In genomic region chr1:159957824-159958268, GRCh38 we compare ENCODE assay signal across 26 cellular contexts. TPM values are rescaled to one million over a fixed set of nuclear protein-coding genes. Genes with fewer than 3 reads are reported as not detected.
A peak's percentile ranks its signal among the peaks of the same experiment; 100 is the strongest.
DNase-seq lines count a peak whose midpoint lies in the region; ATAC-seq, FAIRE-seq and TF ChIP-seq lines count a peak whose summit lies in the region.
"Had no signal": no experiment of that assay in that cellular context is flagged by ENCODE, and none has a peak within 500 bp of the region (broad histone marks: within the 10 kb centered on the region; RNA-seq: fewer than 3 reads in every experiment).

No MANE protein-coding gene starts in this region.

- POLR2A ChIA-PET in Panc1 (lab: Charles Lee): no interaction called here

- 36 to 53% (median 50%) methylated on average over 9 of the region's 9 CpGs for WGBS in heart left ventricle, 4 donors
- WGBS in esophagus, 2 donors: 29 to 34% methylated on average over 9 of the region's 9 CpGs

- H3K4me3 ChIP-seq in heart left ventricle (no peak overlapping the region), Panc1 (ENCODE audit: low read depth in 2 of 2, low read length in 2 of 2) (no peak overlapping the region), esophagus (ENCODE audit: low read depth in 1 of 2, low read length in 2 of 2) (no peak overlapping the region), kidney (ENCODE audit: low read length in 2 of 2) (no peak overlapping the region)
- H3K4me3 ChIP-seq: thyroid gland had no signal

- H3K27me3 ChIP-seq in heart left ventricle (peaks cover 0 to 7% (median 0%) of the 10 kb centered on the region in 9 donors), Panc1 (ENCODE audit: control insufficient read depth, insufficient read depth, low read length) (peaks cover 12% of the 10 kb centered on the region), esophagus (ENCODE audit: control insufficient read depth in 1 of 2, insufficient read depth in 2 of 2, low read length in 2 of 2) (no peaks in the 10 kb centered on the region)
- H3K27me3 ChIP-seq: thyroid gland had no signal

- no TSS peak for BruUV-seq in Panc1 (replicated peaks; lab: Mats Ljungman, UMichigan)

- CTCF ChIA-PET in Panc1 (lab: Charles Lee): no interaction called here

- no peak for TF ChIP-seq CTCF in heart left ventricle (IDR thresholded peaks at IDR 0.05)
- TF ChIP-seq CTCF in Panc1 (IDR thresholded peaks at IDR 0.05): no peak
- TF ChIP-seq CTCF in kidney (IDR thresholded peaks at IDR 0.05; ENCODE audit: borderline replicate concordance, extremely low read depth, insufficient read depth): no peak

- no peak overlapping the region for H3K27ac ChIP-seq in heart left ventricle
- H3K27ac ChIP-seq in Panc1 (ENCODE audit: low read length): no peak overlapping the region
- H3K27ac ChIP-seq in esophagus (ENCODE audit: low read depth in 2 of 2, low read length in 1 of 2): peak overlapping the region; percentile 45 to 49
- H3K27ac ChIP-seq in kidney (ENCODE audit: low read depth in 2 of 2, low read length in 2 of 2): no peak overlapping the region
- H3K27ac ChIP-seq: thyroid gland had no signal

- peak; percentile 66 for DNase-seq in cardiac septum (ENCODE audit: low spot score)
- no peak for DNase-seq in heart left ventricle
- DNase-seq in Panc1 (ENCODE audit: low read depth, low spot score): no peak
- DNase-seq in kidney: no peak
- no peak for DNase-seq in HuH-7.5 (ENCODE audit: low spot score)
- no peak for DNase-seq in NCI-H1930 (lab: John Stamatoyannopoulos, UW)
- DNase-seq: activated B cell treated with CpG ODN at 0.5 μM for 24 hours; activated CD8-positive, alpha-beta T cell treated with anti-CD3 and anti-CD28 coated beads for 36 hours; activated naive CD8-positive, alpha-beta T cell treated with anti-CD3 and anti-CD28 coated beads, Interleukin-2, amount 10 ng/mL, durations not matched to agents 7 days and 5 days; dermis blood vessel endothelial cell; GOT3; left cardiac atrium; MV-4-11; NCI-H2171; Right ventricle myocardium superior; stimulated activated naive B cell treated with anti-CD40 and anti-IgM and Interleukin-4, amounts not matched to agents 10 μg/mL and 1 μg/mL and 100 μg/mL, for 72 hours; thyroid gland had no signal

- H3K9ac ChIP-seq in kidney (ENCODE audit: low read length in 2 of 2): no peak overlapping the region

- intact Hi-C loops in cardiac septum (cut with DNase I): no loop called here
- intact Hi-C loops in heart left ventricle (cut with DNase I): no loop called here
- intact Hi-C loops in Panc1 (cut with micrococcal nuclease; ENCODE audit: unreplicated experiment): no loop called here
- intact Hi-C loops in kidney (cut with DNase I): no loop called here

- H3K36me3 ChIP-seq in heart left ventricle: no peaks in the 10 kb centered on the region
- H3K36me3 ChIP-seq in Panc1 (ENCODE audit: control insufficient read depth, insufficient read depth, low read length): no peaks in the 10 kb centered on the region
- no peaks in the 10 kb centered on the region for H3K36me3 ChIP-seq in esophagus (ENCODE audit: control insufficient read depth in 2 of 2, insufficient read depth in 2 of 2, low read length in 1 of 2)
- H3K36me3 ChIP-seq in kidney (ENCODE audit: control insufficient read depth in 1 of 2, insufficient read depth in 2 of 2, low read length in 2 of 2): no peaks in the 10 kb centered on the region
- H3K36me3 ChIP-seq: thyroid gland had no signal

- no peak for FAIRE-seq in kidney (lab: Jason Lieb, UNC)
- FAIRE-seq: frontal cortex had no signal

- H3K9me3 ChIP-seq in heart left ventricle (no peaks in the 10 kb centered on the region), Panc1 (ENCODE audit: control insufficient read depth, insufficient read depth, low read depth, low read length) (no peaks in the 10 kb centered on the region), esophagus (ENCODE audit: control insufficient read depth in 2 of 2, insufficient read depth in 1 of 2, low read depth in 1 of 2, low read length in 1 of 2) (no peaks in the 10 kb centered on the region), kidney (ENCODE audit: control insufficient read depth in 1 of 2, low read length in 2 of 2) (no peaks in the 10 kb centered on the region)
- H3K9me3 ChIP-seq: thyroid gland had no signal

- TF ChIP-seq POLR2A in heart left ventricle (IDR thresholded peaks at IDR 0.05): no peak

- in situ Hi-C loops in Panc1 (cut with HindIII; ENCODE audit: low pct_unique_long_range_greater_than_20kb, low sequenced_read_pairs): no loop called here

- H3K4me1 ChIP-seq in heart left ventricle (peaks cover 0 to 6% (median 0%) of the 10 kb centered on the region in 12 donors), Panc1 (ENCODE audit: control insufficient read depth, insufficient read depth, low read length) (no peaks in the 10 kb centered on the region), esophagus (ENCODE audit: control insufficient read depth in 2 of 2, insufficient read depth in 2 of 2, low read length in 1 of 2) (peaks cover 0 to 4% of the 10 kb centered on the region in 2 donors), kidney (ENCODE audit: control insufficient read depth in 1 of 2, insufficient read depth in 1 of 2, low read depth in 1 of 2, low read length in 2 of 2) (no peaks in the 10 kb centered on the region)
- H3K4me1 ChIP-seq: thyroid gland had no signal

- ATAC-seq in heart left ventricle (no peak), Panc1 (peak; percentile 70; the same call in 1 of the 2 replicates), GM19328 (IDR thresholded peaks at IDR 0.05; ENCODE audit: unreplicated experiment) (no peak)
- ATAC-seq: activated CD8-positive, alpha-beta T cell treated with anti-CD3 and anti-CD28 coated beads for 36 hours had no signal

RNA-seq across cellular contexts. Expression of gene SLAMF9, which starts 3.8 kb away (rescaled TPM):
- total RNA-seq in cardiac septum (not detected), heart left ventricle (under 1 TPM in 1 of 9 donors, not detected in 8; 0.88 TPM), Panc1 (2021; ENCODE audit: unreplicated experiment) (not detected), kidney (not detected)
- polyA plus RNA-seq in heart left ventricle (under 1 TPM in 1 of 2 donors, not detected in 1; 0.24 TPM), esophagus (under 1 TPM; 0.05 to 0.14 TPM), kidney (ENCODE audit: insufficient read depth, low read depth, low replicate concordance) (not detected)
- polyA plus RNA-seq in Panc1 (2012; ENCODE audit: insufficient read length): not detected
- total RNA-seq: activated B cell treated with CpG ODN at 0.5 μM for 24 hours; activated CD8-positive, alpha-beta T cell treated with anti-CD3 and anti-CD28 coated beads for 36 hours; activated naive CD8-positive, alpha-beta T cell treated with anti-CD3 and anti-CD28 coated beads, Interleukin-2, amount 10 ng/mL, durations not matched to agents 7 days and 5 days; activated T-helper 1 cell treated with anti-CD3 and anti-CD28 coated beads, Interleukin-12 subunit alpha, Interleukin-12 subunit beta, Interleukin-2, Interleukin-4 antibody, amounts not matched to agents 30 ng/mL and 10 ng/mL and 1 ng/mL, durations not matched to agents 14 hours and 24 hours and 36 hours; dermis blood vessel endothelial cell; frontal cortex; neural crest cell; renal cortical epithelial cell; Right ventricle myocardium superior; T-helper 1 cell treated with Interleukin-12 subunit alpha and Interleukin-12 subunit beta and Interleukin-4 antibody, amounts not matched to agents 30 ng/mL and 1 ng/mL, for 36 hours; thyroid gland had no signal
- polyA plus RNA-seq: IgD-negative memory B cell had no signal

RNA-seq across cellular contexts. Expression of gene IGSF9, which starts 12.4 kb away (rescaled TPM):
- total RNA-seq in cardiac septum (not detected), heart left ventricle (1 to 10 TPM in 1 of 9 donors, under 1 TPM in 3, not detected in 5; 0.10 to 4.8 (median 0.12) TPM), Panc1 (2021; ENCODE audit: unreplicated experiment) (0.51 TPM), kidney (0.88 TPM)
- polyA plus RNA-seq in heart left ventricle (under 1 TPM in 1 of 2 donors, not detected in 1; 0.06 TPM), esophagus (10 to 100 TPM in 1 of 2 donors, 1 to 10 TPM in 1; 7.4 to 16.1 TPM), kidney (ENCODE audit: insufficient read depth, low read depth, low replicate concordance) (1.3 TPM)
- 0.44 TPM for polyA plus RNA-seq in Panc1 (2012; ENCODE audit: insufficient read length)
- total RNA-seq: activated B cell treated with CpG ODN at 0.5 μM for 24 hours; activated naive CD8-positive, alpha-beta T cell treated with anti-CD3 and anti-CD28 coated beads, Interleukin-2, amount 10 ng/mL, durations not matched to agents 7 days and 5 days; activated T-helper 1 cell treated with anti-CD3 and anti-CD28 coated beads, Interleukin-12 subunit alpha, Interleukin-12 subunit beta, Interleukin-2, Interleukin-4 antibody, amounts not matched to agents 30 ng/mL and 10 ng/mL and 1 ng/mL, durations not matched to agents 14 hours and 24 hours and 36 hours; dermis blood vessel endothelial cell; mononuclear cell; renal cortical epithelial cell; T-helper 1 cell treated with Interleukin-12 subunit alpha and Interleukin-12 subunit beta and Interleukin-4 antibody, amounts not matched to agents 30 ng/mL and 1 ng/mL, for 36 hours had no signal

RNA-seq across cellular contexts. Expression of gene TAGLN2, which starts 32.5 kb away (rescaled TPM):
- total RNA-seq in cardiac septum (103 TPM), heart left ventricle (100 to 1,000 TPM in 5 of 9 donors, 10 to 100 TPM in 4; 84.3 to 246 (median 131) TPM), Panc1 (2021; ENCODE audit: unreplicated experiment) (474 TPM), kidney (358 TPM)
- polyA plus RNA-seq in heart left ventricle (100 to 1,000 TPM; 113 to 226 TPM), esophagus (100 to 1,000 TPM; 309 to 366 TPM), kidney (ENCODE audit: insufficient read depth, low read depth, low replicate concordance) (223 TPM)
- 550 TPM for polyA plus RNA-seq in Panc1 (2012; ENCODE audit: insufficient read length)

RNA-seq across cellular contexts. Expression of gene CFAP45, which starts 57.9 kb away (rescaled TPM):
- total RNA-seq in cardiac septum (0.32 TPM), heart left ventricle (1 to 10 TPM in 1 of 9 donors, under 1 TPM in 6, not detected in 2; 0.31 to 1.8 (median 0.62) TPM), Panc1 (2021; ENCODE audit: unreplicated experiment) (1.6 TPM), kidney (1.0 TPM)
- polyA plus RNA-seq in heart left ventricle (1 to 10 TPM in 1 of 2 donors, under 1 TPM in 1; 0.29 to 1.3 TPM), esophagus (under 1 TPM; 0.44 to 0.61 TPM), kidney (ENCODE audit: insufficient read depth, low read depth, low replicate concordance) (14.2 TPM)
- polyA plus RNA-seq in Panc1 (2012; ENCODE audit: insufficient read length): 0.40 TPM
- total RNA-seq: neural crest cell had no signal

Comparison
In these comparisons a context has a peak if more than half of its experiments do, and no peak if none do; other contexts are left out.
1. H3K27ac ChIP-seq: peak in esophagus (2 of 2); none in heart left ventricle (0 of 12), Panc1 (single experiment) and kidney (0 of 2).